Comparison of ENCODE assay signal across 11 cellular contexts in genomic region chr12:112716099-112717093, GRCh38.
DNase-seq lines count a peak whose midpoint lies in the region; ATAC-seq and TF ChIP-seq lines count a peak whose summit lies in the region.
"Had no signal": no experiment of that assay in that cellular context is flagged by ENCODE, and none has a peak within 500 bp of the region (broad histone marks: within the 10 kb centered on the region; RNA-seq: fewer than 3 reads in every experiment).

No MANE protein-coding gene starts in this region.

- no peak overlapping the region for H3K27ac Mint-ChIP-seq in T-helper 17 cell
- H3K27ac Mint-ChIP-seq in activated CD4-positive, alpha-beta memory T cell treated with anti-CD3 and anti-CD28 coated beads, Interleukin-2, amount 10 ng/mL, durations not matched to agents 7 days and 5 days, result no peak overlapping the region
- H3K27ac Mint-ChIP-seq in CD8-positive, alpha-beta T cell, result no peak overlapping the region

- H3K9me3 Mint-ChIP-seq in activated CD4-positive, alpha-beta memory T cell treated with anti-CD3 and anti-CD28 coated beads, Interleukin-2, amount 10 ng/mL, durations not matched to agents 7 days and 5 days, result no peaks in the 10 kb centered on the region
- H3K9me3 Mint-ChIP-seq in CD8-positive, alpha-beta T cell, result no peaks in the 10 kb centered on the region

- peaks cover 21% of the 10 kb centered on the region for H3K27me3 Mint-ChIP-seq in T-helper 17 cell
- peaks cover 2% of the 10 kb centered on the region for H3K27me3 Mint-ChIP-seq in activated CD4-positive, alpha-beta memory T cell treated with anti-CD3 and anti-CD28 coated beads, Interleukin-2, amount 10 ng/mL, durations not matched to agents 7 days and 5 days
- H3K27me3 Mint-ChIP-seq in CD8-positive, alpha-beta T cell (ENCODE audit: low read depth), result peaks cover 15% of the 10 kb centered on the region

- no peak overlapping the region for H3K4me3 Mint-ChIP-seq in T-helper 17 cell
- H3K4me3 Mint-ChIP-seq in activated CD4-positive, alpha-beta memory T cell treated with anti-CD3 and anti-CD28 coated beads, Interleukin-2, amount 10 ng/mL, durations not matched to agents 7 days and 5 days, result no peak overlapping the region
- no peak overlapping the region for H3K4me3 Mint-ChIP-seq in CD8-positive, alpha-beta T cell

- H3K4me3 ChIP-seq in CD8-positive, alpha-beta T cell (ENCODE audit: low read depth, low read length), result no peak overlapping the region
- H3K4me3 ChIP-seq: esophagus muscularis mucosa, SK-N-MC had no signal

- H3K36me3 ChIP-seq in CD8-positive, alpha-beta T cell (ENCODE audit: insufficient read depth, low read length), result no peaks in the 10 kb centered on the region
- H3K36me3 ChIP-seq: esophagus muscularis mucosa, neutrophil had no signal

- CTCF ChIA-PET in HEK293T (lab: Yijun Ruan, JAX), result no interaction called here
- CTCF ChIA-PET in activated CD4-positive, alpha-beta memory T cell treated with anti-CD3 and anti-CD28 coated beads, Interleukin-2, amount 10 ng/mL, durations not matched to agents 7 days and 5 days (lab: Charles Lee), result no interaction called here
- CTCF ChIA-PET in CD8-positive, alpha-beta T cell (lab: Charles Lee), result no interaction called here

- POLR2A ChIA-PET in HEK293T (lab: Yijun Ruan, JAX), result no interaction called here
- POLR2A ChIA-PET in activated CD4-positive, alpha-beta memory T cell treated with anti-CD3 and anti-CD28 coated beads, Interleukin-2, amount 10 ng/mL, durations not matched to agents 7 days and 5 days (lab: Charles Lee), result no interaction called here
- POLR2A ChIA-PET in CD8-positive, alpha-beta T cell (lab: Charles Lee), result no interaction called here

- no peaks in the 10 kb centered on the region for H3K36me3 Mint-ChIP-seq in T-helper 17 cell (ENCODE audit: low read depth)
- H3K36me3 Mint-ChIP-seq in activated CD4-positive, alpha-beta memory T cell treated with anti-CD3 and anti-CD28 coated beads, Interleukin-2, amount 10 ng/mL, durations not matched to agents 7 days and 5 days (ENCODE audit: low read depth), result no peaks in the 10 kb centered on the region
- H3K36me3 Mint-ChIP-seq in CD8-positive, alpha-beta T cell, result no peaks in the 10 kb centered on the region

- TF ChIP-seq CTCF in CD8-positive, alpha-beta T cell (IDR thresholded peaks at IDR 0.05), result no peak

- peaks cover 10% of the 10 kb centered on the region for H3K4me1 Mint-ChIP-seq in T-helper 17 cell
- H3K4me1 Mint-ChIP-seq in activated CD4-positive, alpha-beta memory T cell treated with anti-CD3 and anti-CD28 coated beads, Interleukin-2, amount 10 ng/mL, durations not matched to agents 7 days and 5 days, result no peaks in the 10 kb centered on the region
- H3K4me1 Mint-ChIP-seq in CD8-positive, alpha-beta T cell (ENCODE audit: low read depth), result no peaks in the 10 kb centered on the region

- peak; percentile 54 for DNase-seq in COLO829 (ENCODE audit: low spot score)
- DNase-seq in HEK293T (ENCODE audit: extremely low spot score), result peak; percentile 46
- DNase-seq in T-helper 17 cell, result no peak
- DNase-seq in inferior parietal cortex (ENCODE audit: extremely low spot score), result peak; percentile 41
- no peak for DNase-seq in epidermal melanocyte (ENCODE audit: insufficient read length, low spot score)
- DNase-seq in effector CD8-positive, alpha-beta T cell (lab: John Stamatoyannopoulos, UW), result no peak
- no peak for DNase-seq in activated CD4-positive, alpha-beta memory T cell treated with anti-CD3 and anti-CD28 coated beads, Interleukin-2, amount 10 ng/mL, durations not matched to agents 7 days and 5 days
- no peak for DNase-seq in CD8-positive, alpha-beta T cell

- peak; percentile 41 for ATAC-seq in T-helper 17 cell
- no peak for ATAC-seq in CD8-positive, alpha-beta T cell

- intact Hi-C loops in CD8-positive, alpha-beta T cell (cut with DNase I, micrococcal nuclease), result no loop called here

- H3K27ac ChIP-seq in CD8-positive, alpha-beta T cell (ENCODE audit: low read depth, low read length), result no peak overlapping the region
- H3K27ac ChIP-seq: esophagus muscularis mucosa, neutrophil, SK-N-MC had no signal

- H3K9me3 ChIP-seq in T-helper 17 cell (ENCODE audit: control insufficient read depth, low read length, poor library complexity, severe bottlenecking), result no peaks in the 10 kb centered on the region
- H3K9me3 ChIP-seq in CD8-positive, alpha-beta T cell (ENCODE audit: low read length), result no peaks in the 10 kb centered on the region
- H3K9me3 ChIP-seq: esophagus muscularis mucosa, neutrophil had no signal

- H3K27me3 ChIP-seq in CD8-positive, alpha-beta T cell (ENCODE audit: insufficient read depth, low read length), result no peaks in the 10 kb centered on the region
- H3K27me3 ChIP-seq: esophagus muscularis mucosa, neutrophil had no signal

- H3K4me1 ChIP-seq in CD8-positive, alpha-beta T cell (ENCODE audit: insufficient read depth, low read length), result no peaks in the 10 kb centered on the region
- H3K4me1 ChIP-seq: esophagus muscularis mucosa had no signal

TF ChIP-seq in HEK293T, 16 proteins besides CTCF, POLR2A, EP300 and RAD21:
- TF ChIP-seq HDGF (IDR thresholded peaks at IDR 0.05; ENCODE audit: borderline replicate concordance) (no peak), ELF4 (IDR thresholded peaks at IDR 0.05) (no peak), FOXA1 (IDR thresholded peaks at IDR 0.05) (no peak), BHLHE40 (IDR thresholded peaks at IDR 0.05; ENCODE audit: borderline replicate concordance) (no peak), FOXM1 (IDR thresholded peaks at IDR 0.05; ENCODE audit: borderline replicate concordance) (no peak), PKNOX1 (IDR thresholded peaks at IDR 0.05) (no peak), FOXK2 (IDR thresholded peaks at IDR 0.05) (no peak), SUZ12 (IDR thresholded peaks at IDR 0.05) (no peak), ZNF384 (IDR thresholded peaks at IDR 0.05) (no peak), CTBP1 (IDR thresholded peaks at IDR 0.05; ENCODE audit: borderline replicate concordance) (no peak), LEF1 (IDR thresholded peaks at IDR 0.05; ENCODE audit: borderline replicate concordance) (no peak), SP1 (IDR thresholded peaks at IDR 0.05) (no peak)

Comparison
In these comparisons a context has a peak if more than half of its experiments do, and no peak if none do; other contexts are left out.
1. DNase-seq: peak in COLO829 (single experiment), HEK293T (single experiment) and inferior parietal cortex (single experiment); none in T-helper 17 cell (0 of 3), epidermal melanocyte (single experiment), effector CD8-positive, alpha-beta T cell (single experiment), activated CD4-positive, alpha-beta memory T cell treated with anti-CD3 and anti-CD28 coated beads, Interleukin-2, amount 10 ng/mL, durations not matched to agents 7 days and 5 days (single experiment) and CD8-positive, alpha-beta T cell (0 of 7).